Comparison of ENCODE assay signal across 1 cellular context in the genomic region with DNA sequence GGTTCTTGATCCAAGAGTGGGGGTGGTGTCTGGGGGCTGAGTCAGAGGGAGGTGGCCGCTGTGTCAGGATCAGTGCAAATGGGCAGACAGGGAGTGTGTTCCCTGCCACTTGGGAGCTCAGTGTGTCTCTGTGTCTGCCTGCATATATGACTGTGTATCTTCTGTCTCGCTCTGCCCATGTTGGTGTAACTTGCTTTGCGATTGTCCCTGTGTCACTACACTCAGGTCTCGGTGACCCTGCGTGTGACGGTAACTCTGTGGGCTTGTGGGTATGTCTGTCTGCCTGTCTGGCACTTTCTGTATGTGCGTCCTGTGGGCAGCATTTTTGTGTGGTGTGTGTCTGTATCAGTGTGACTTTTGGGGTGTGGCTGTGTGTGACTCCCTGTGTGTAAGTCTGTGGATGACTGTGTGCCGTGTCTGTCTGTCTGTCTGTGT.
TF ChIP-seq lines count a peak whose summit lies in the region.

No MANE protein-coding gene starts in this region.

TF ChIP-seq in K562, 482 proteins besides CTCF, POLR2A, EP300 and RAD21:
- TF ChIP-seq BDP1 (IDR thresholded peaks at IDR 0.05; ENCODE audit: insufficient read depth, insufficient read length): no peak
- TF ChIP-seq TFAP4 (CRISPR knock-in tag; IDR thresholded peaks at IDR 0.05; ENCODE audit: borderline replicate concordance): 0 out of 2 replicates have a peak, but pooled peaks have one; percentile 11
TF ChIP-seq in K562: peak in this region for 1.
